In genomic region chr3:187255314-187255713, GRCh38 we compare ENCODE assay signal across 29 cellular contexts. TPM values are rescaled to one million over a fixed set of nuclear protein-coding genes. Genes with fewer than 3 reads are reported as not detected.
DNase-seq lines count a peak whose midpoint lies in the region; ATAC-seq, FAIRE-seq and TF ChIP-seq lines count a peak whose summit lies in the region.
"Had no signal": no experiment of that assay in that cellular context is flagged by ENCODE, and none has a peak within 500 bp of the region (broad histone marks: within the 10 kb centered on the region; RNA-seq: fewer than 3 reads in every experiment).

No MANE protein-coding gene starts in this region.

- dilution Hi-C loops in IMR-90 (cut with HindIII; ENCODE audit: low sequenced_read_pairs, unreplicated experiment): no loop called here

- ATAC-seq in IMR-90 (ENCODE audit: low read depth): no peak
- no peak for ATAC-seq in K562
- no peak for ATAC-seq in psoas muscle
- ATAC-seq: activated T-helper 17 cell treated with anti-CD3 and anti-CD28 coated beads, Interleukin-2, amount 50 U/mL, for 72 hours; esophagus mucosa; lower lobe of right lung; T-helper 17 cell had no signal

- H4K91ac ChIP-seq in IMR-90 (ENCODE audit: insufficient read depth, low read depth, low read length): no peak overlapping the region

- H2AFZ ChIP-seq in IMR-90 (replicated peaks; ENCODE audit: low read length, poor library complexity) (no peak overlapping the region), K562 (ENCODE audit: low read depth, low read length) (no peak overlapping the region)

- no peak for DNase-seq in IMR-90
- no peak for DNase-seq in K562 (ENCODE audit: extremely low read depth in 1 of 4, low spot score in 3 of 4)
- DNase-seq in kidney tubule cell (ENCODE audit: low spot score): peak; percentile 20
- DNase-seq in progenitor cell of endocrine pancreas (ENCODE audit: low spot score, unreplicated experiment): no peak
- DNase-seq in GM10266 (ENCODE audit: extremely low spot score): no peak
- no peak for DNase-seq in psoas muscle
- no peak for DNase-seq in NAMALWA (ENCODE audit: low spot score)
- no peak for DNase-seq in CD14-positive monocyte (ENCODE audit: low spot score)
- DNase-seq: activated CD4-positive, alpha-beta T cell treated with anti-CD3 and anti-CD28 coated beads, Interleukin-2, amount 10 ng/mL, durations not matched to agents 7 days and 5 days; DMS79 treated with DMSO at 0.1 percent for 48 hours; effector CD4-positive, alpha-beta T cell; HFFc6; lower lobe of right lung; naive B cell; NCI-H1694; NCI-H748 treated with DMSO at 0.1 percent for 48 hours; SHP77; stimulated activated naive CD4-positive, alpha-beta T cell treated with Interleukin-2 at 50 U/mL for 16 hours; T-helper 17 cell; transverse colon had no signal

- H3K4me3 ChIP-seq in IMR-90 (ENCODE audit: insufficient read depth, low read depth, low read length) (no peak overlapping the region), K562 (no peak overlapping the region), psoas muscle (no peak overlapping the region)
- H3K4me3 ChIP-seq: lower lobe of right lung, skin epidermis, transverse colon had no signal

- H3K79me1 ChIP-seq in IMR-90 (ENCODE audit: low read depth in 1 of 2, low read length in 2 of 2): no peaks in the 10 kb centered on the region

- H3K27me3 ChIP-seq in IMR-90 (ENCODE audit: control insufficient read depth, insufficient read depth, low read length): no peaks in the 10 kb centered on the region
- peaks cover 2 to 13% of the 10 kb centered on the region in 2 experiments; a peak in 2 of 5 replicates for H3K27me3 ChIP-seq in K562 (ENCODE audit: control insufficient read depth in 2 of 2, insufficient read depth in 2 of 2, low read length in 2 of 2)
- H3K27me3 ChIP-seq in psoas muscle (ENCODE audit: insufficient read depth in 3 of 3, low read length in 2 of 3): no peaks in the 10 kb centered on the region
- H3K27me3 ChIP-seq: transverse colon had no signal

- no peak overlapping the region for H4K8ac ChIP-seq in IMR-90 (ENCODE audit: low read depth in 2 of 2, low read length in 2 of 2)

- no peak overlapping the region for H2BK15ac ChIP-seq in IMR-90 (ENCODE audit: low read depth, low read length)

- H3K4me1 Mint-ChIP-seq in progenitor cell of endocrine pancreas (ENCODE audit: low read depth) (peaks cover 15% of the 10 kb centered on the region), CD14-positive monocyte (peaks cover 3% of the 10 kb centered on the region)
- H3K4me1 Mint-ChIP-seq: activated CD4-positive, alpha-beta T cell treated with anti-CD3 and anti-CD28 coated beads, Interleukin-2, amount 10 ng/mL, durations not matched to agents 7 days and 5 days; activated T-helper 17 cell treated with anti-CD3 and anti-CD28 coated beads, Interleukin-2, amount 50 U/mL, for 72 hours; naive B cell had no signal

- no peak overlapping the region for H3K27ac ChIP-seq in IMR-90 (ENCODE audit: insufficient read depth, low read length)
- H3K27ac ChIP-seq in K562 (ENCODE audit: extremely low read depth, low read depth, low read length): no peak overlapping the region
- H3K27ac ChIP-seq in psoas muscle: no peak overlapping the region
- H3K27ac ChIP-seq: lower lobe of right lung, transverse colon had no signal

- H3K9me1 ChIP-seq in IMR-90 (ENCODE audit: insufficient read depth, low read length): no peaks in the 10 kb centered on the region
- H3K9me1 ChIP-seq in K562 (ENCODE audit: control insufficient read depth, insufficient read depth, low read length): no peaks in the 10 kb centered on the region

- no peaks in the 10 kb centered on the region for H3K9me3 Mint-ChIP-seq in progenitor cell of endocrine pancreas (ENCODE audit: low read depth)
- H3K9me3 Mint-ChIP-seq in CD14-positive monocyte: peaks cover 0 to 3% (median 0%) of the 10 kb centered on the region in 7 donors
- H3K9me3 Mint-ChIP-seq: activated CD4-positive, alpha-beta T cell treated with anti-CD3 and anti-CD28 coated beads, Interleukin-2, amount 10 ng/mL, durations not matched to agents 7 days and 5 days; activated T-helper 17 cell treated with anti-CD3 and anti-CD28 coated beads, Interleukin-2, amount 50 U/mL, for 72 hours; HFFc6; naive B cell had no signal

- TF ChIP-seq POLR2A in IMR-90 (IDR thresholded peaks at IDR 0.05; ENCODE audit: low read depth, low read length) (no peak), K562 (conservative IDR thresholded peaks at IDR 0.05) (no peak)

- H3K27ac Mint-ChIP-seq in progenitor cell of endocrine pancreas: peak overlapping the region; percentile 88
- H3K27ac Mint-ChIP-seq in CD14-positive monocyte: peak overlapping the region in 1 of 7 donors; percentile 20
- H3K27ac Mint-ChIP-seq: activated CD4-positive, alpha-beta T cell treated with anti-CD3 and anti-CD28 coated beads, Interleukin-2, amount 10 ng/mL, durations not matched to agents 7 days and 5 days; activated T-helper 17 cell treated with anti-CD3 and anti-CD28 coated beads, Interleukin-2, amount 50 U/mL, for 72 hours; HFFc6; T-helper 17 cell had no signal

- no peak for TF ChIP-seq EP300 in K562 (IDR thresholded peaks at IDR 0.05; ENCODE audit: low read length)

- peaks cover 2% of the 10 kb centered on the region; the same call in 1 of the 2 replicates for H3K4me1 ChIP-seq in IMR-90 (ENCODE audit: control insufficient read depth, insufficient read depth, low read length)
- no peaks in the 10 kb centered on the region; a peak in 2 of 5 replicates for H3K4me1 ChIP-seq in K562 (replicated peaks in 1 of 2; ENCODE audit: control insufficient read depth in 2 of 2, insufficient read depth in 2 of 2, low read length in 2 of 2)
- no peaks in the 10 kb centered on the region for H3K4me1 ChIP-seq in psoas muscle
- H3K4me1 ChIP-seq: lower lobe of right lung, transverse colon had no signal

- TF ChIP-seq CTCF in IMR-90 (conservative IDR thresholded peaks at IDR 0.05; ENCODE audit: low read depth, low read length) (no peak), K562 (IDR thresholded peaks at IDR 0.05 in 2 of 3, conservative IDR thresholded peaks at IDR 0.05 in 1 of 3; ENCODE audit: insufficient read depth in 2 of 3, low read depth in 1 of 3, low read length in 3 of 3) (no peak), progenitor cell of endocrine pancreas (IDR thresholded peaks at IDR 0.05; ENCODE audit: unreplicated experiment) (no peak), GM10266 (IDR thresholded peaks at IDR 0.05; ENCODE audit: control insufficient read depth, insufficient read depth, low read depth, missing control alignments) (no peak), psoas muscle (IDR thresholded peaks at IDR 0.05) (no peak), CD14-positive monocyte (IDR thresholded peaks at IDR 0.05) (no peak)

- WGBS in IMR-90 (ENCODE audit: extremely low coverage in 2 of 2, insufficient read length in 1 of 2), 2 experiments: no CpG with 5 or more reads among the region's 1 CpG
- 0% methylated on average over 1 of the region's 1 CpG for WGBS in K562 (ENCODE audit: insufficient coverage, low coverage, missing lambda C conversion rate)
- WGBS in psoas muscle, 3 donors: 13 to 15% (median 14%) methylated on average over 1 of the region's 1 CpG

- H3K4me3 Mint-ChIP-seq in progenitor cell of endocrine pancreas (ENCODE audit: low read depth) (no peak overlapping the region), CD14-positive monocyte (no peak overlapping the region)
- H3K4me3 Mint-ChIP-seq: activated CD4-positive, alpha-beta T cell treated with anti-CD3 and anti-CD28 coated beads, Interleukin-2, amount 10 ng/mL, durations not matched to agents 7 days and 5 days; activated T-helper 17 cell treated with anti-CD3 and anti-CD28 coated beads, Interleukin-2, amount 50 U/mL, for 72 hours; HFFc6; naive B cell; T-helper 17 cell had no signal

- no peaks in the 10 kb centered on the region for H3K27me3 Mint-ChIP-seq in progenitor cell of endocrine pancreas
- peaks cover 0 to 3% (median 2%) of the 10 kb centered on the region in 3 donors for H3K27me3 Mint-ChIP-seq in CD14-positive monocyte (ENCODE audit: low read depth in 3 of 3)

- in situ Hi-C loops in IMR-90 (cut with MboI; ENCODE audit: low sequenced_read_pairs): no loop called here
- in situ Hi-C loops in K562 (cut with MboI): no loop called here

- intact Hi-C loops in IMR-90 (cut with micrococcal nuclease): no loop called here
- intact Hi-C loops in K562 (cut with micrococcal nuclease): no loop called here
- intact Hi-C loops in psoas muscle (cut with DNase I): no loop called here
- intact Hi-C loops in CD14-positive monocyte (cut with micrococcal nuclease): no loop called here

- no peaks in the 10 kb centered on the region for H3K9me3 ChIP-seq in IMR-90 (ENCODE audit: control insufficient read depth, insufficient read depth, low read length)
- H3K9me3 ChIP-seq in K562 (replicated peaks; ENCODE audit: control insufficient read depth, insufficient read depth, low read depth, low read length): no peaks in the 10 kb centered on the region
- H3K9me3 ChIP-seq in psoas muscle: no peaks in the 10 kb centered on the region
- H3K9me3 ChIP-seq: lower lobe of right lung, transverse colon had no signal

- no peak overlapping the region for H2BK5ac ChIP-seq in IMR-90 (ENCODE audit: low read depth, low read length, poor library complexity, severe bottlenecking)

- no peak overlapping the region for H3K4ac ChIP-seq in IMR-90 (ENCODE audit: low read depth, low read length)

- peak overlapping the region; percentile 25; the same call in 1 of the 2 replicates for H4K5ac ChIP-seq in IMR-90 (ENCODE audit: low read depth, low read length)

- TF ChIP-seq RAD21 in IMR-90 (IDR thresholded peaks at IDR 0.05; ENCODE audit: low read length): no peak
- no peak for TF ChIP-seq RAD21 in K562 (CRISPR knock-in tag; conservative IDR thresholded peaks at IDR 0.05 in 1 of 2, IDR thresholded peaks at IDR 0.05 in 1 of 2)

- H3K36me3 Mint-ChIP-seq in progenitor cell of endocrine pancreas (ENCODE audit: insufficient read depth) (no peaks in the 10 kb centered on the region), CD14-positive monocyte (no peaks in the 10 kb centered on the region)
- H3K36me3 Mint-ChIP-seq: naive B cell had no signal

- H4K20me1 ChIP-seq in IMR-90 (ENCODE audit: insufficient read depth, low read length) (no peaks in the 10 kb centered on the region), K562 (replicated peaks; ENCODE audit: control insufficient read depth, insufficient read depth, low read length) (0 out of 2 replicates have a peak, but pooled peaks cover 5% of the 10 kb centered on the region)

- no peak overlapping the region for H3K4me2 ChIP-seq in IMR-90 (ENCODE audit: low read depth, low read length)
- no peak overlapping the region for H3K4me2 ChIP-seq in K562 (ENCODE audit: insufficient read depth, low read length)

- no peak for FAIRE-seq in K562 (lab: Jason Lieb, UNC)
- FAIRE-seq: bronchial epithelial cell, GM12892, GM19239 had no signal

- no peak overlapping the region for H2BK120ac ChIP-seq in IMR-90 (ENCODE audit: low read depth, low read length)

- no peak overlapping the region for H3K56ac ChIP-seq in IMR-90 (ENCODE audit: extremely low read depth, insufficient read depth, low read length)

- H3K79me2 ChIP-seq in K562 (ENCODE audit: control insufficient read depth, insufficient read depth, low read length): no peaks in the 10 kb centered on the region

- POLR2A ChIA-PET in IMR-90 (lab: Charles Lee; ENCODE audit: unreplicated experiment): no interaction called here
- POLR2A ChIA-PET in K562 (lab: Yijun Ruan, JAX): interaction anchor here (0.6 kb wide), 1 partner anchor 116 kb away, joined by 4 read pairs; the partner anchor contains the start of gene RPL39L

- BruUV-seq in IMR-90 (replicated peaks; lab: Mats Ljungman, UMichigan): no TSS peak
- BruUV-seq in K562 (replicated peaks; lab: Mats Ljungman, UMichigan): no TSS peak

- CTCF ChIA-PET in IMR-90 (lab: Yijun Ruan, JAX) (interaction anchor here (0.5 kb wide), 1 partner anchor 181 kb away, joined by 3 read pairs; no protein-coding TSS in a partner anchor), K562 (lab: Yijun Ruan, JAX; ENCODE audit: low intra/inter-chr PET ratio) (no interaction called here)

- H3K14ac ChIP-seq in IMR-90 (replicated peaks; ENCODE audit: low read depth, low read length): no peak overlapping the region

- no peak overlapping the region for H2BK20ac ChIP-seq in IMR-90 (ENCODE audit: low read depth, low read length)

- H3K9ac ChIP-seq in IMR-90 (ENCODE audit: low read depth, low read length): no peak overlapping the region
- no peak overlapping the region for H3K9ac ChIP-seq in K562 (ENCODE audit: insufficient read depth in 1 of 2, low read depth in 2 of 2, low read length in 2 of 2)

- H3K23ac ChIP-seq in IMR-90 (ENCODE audit: low read depth, low read length): no peak overlapping the region

- peaks cover 22% of the 10 kb centered on the region for H3K36me3 ChIP-seq in IMR-90 (ENCODE audit: control insufficient read depth, insufficient read depth, low read length)
- H3K36me3 ChIP-seq in K562 (ENCODE audit: control insufficient read depth, insufficient read depth, low read length): no peaks in the 10 kb centered on the region
- H3K36me3 ChIP-seq in psoas muscle (ENCODE audit: insufficient read depth in 1 of 2, low read depth in 1 of 2): peaks cover 0 to 7% of the 10 kb centered on the region in 2 donors
- H3K36me3 ChIP-seq: lower lobe of right lung, transverse colon had no signal

- no peak overlapping the region for H2AK9ac ChIP-seq in IMR-90 (replicated peaks; ENCODE audit: low read depth, low read length, poor library complexity)

- H3K18ac ChIP-seq in IMR-90 (ENCODE audit: low read depth, low read length): no peak overlapping the region; the same call in 1 of the 2 replicates

- no peak overlapping the region for H2AK5ac ChIP-seq in IMR-90 (ENCODE audit: low read depth, low read length)

RNA-seq across cellular contexts. Expression of gene MASP1, which starts 36.2 kb away (rescaled TPM):
- 13.1 TPM in 2 replicates for total RNA-seq in IMR-90 (2012; rRNA removed)
- polyA plus RNA-seq in IMR-90 (2012; rRNA removed): 14.7 and 16.2 TPM in 2 replicates
- polyA plus RNA-seq in IMR-90 (2012; cell fraction: cytosol; rRNA removed): 23.1 and 36.2 TPM in 2 replicates
- 15.5 and 19.8 TPM in 2 replicates for polyA plus RNA-seq in IMR-90 (2012; cell fraction: nucleus; rRNA removed; ENCODE audit: low replicate concordance)
- total RNA-seq in K562 (2011; cell fraction: chromatin; rRNA removed; ENCODE audit: low replicate concordance): not detected in 2 replicates
- 0.33 TPM in 1 of 2 replicates, not detected in the other for total RNA-seq in K562 (2011; cell fraction: nucleolus; rRNA removed)
- total RNA-seq in K562 (2011; cell fraction: nucleoplasm; rRNA removed): not detected in 2 replicates
- total RNA-seq in K562 (2014; rRNA removed): 0.16 TPM in 1 of 2 replicates, not detected in the other
- total RNA-seq in K562 (2014; rRNA removed; fragmentation: Illumina TruSeq; extraction: Trizol): 0.16 and 0.22 TPM in 2 replicates
- total RNA-seq in K562 (2015; rRNA removed; fragmentation: Illumina TruSeq; extraction: Trizol): not detected in 2 replicates
- total RNA-seq in K562 (2021): 0.13 and 0.22 TPM in 2 replicates
- 0.22 and 0.24 TPM in 2 replicates for polyA plus RNA-seq in K562 (2011; rRNA removed)
- 0.19 and 0.24 TPM in 2 replicates for polyA plus RNA-seq in K562 (2011; cell fraction: cytosol; rRNA removed)
- polyA plus RNA-seq in K562 (2011; cell fraction: nucleus; rRNA removed): 0.14 TPM in 1 of 2 replicates, not detected in the other
- polyA plus RNA-seq in K562 (2012): 0.09 and 1.6 TPM in 2 replicates
- 0.03 and 0.24 TPM in 2 replicates for polyA plus RNA-seq in K562 (2014; fragmentation: Illumina TruSeq; extraction: Trizol)
- polyA plus RNA-seq in K562 (2014; fragmentation: Nextera tagmentation; extraction: Ambion mirVana): under 1 TPM; 0.18 to 0.24 TPM
- polyA plus RNA-seq in K562 (2014; rRNA removed): not detected in 2 replicates
- polyA minus RNA-seq in K562 (2011; rRNA and poly(A)+ RNA removed): 0.07 and 0.18 TPM in 2 replicates
- polyA minus RNA-seq in K562 (2011; cell fraction: cytosol; rRNA and poly(A)+ RNA removed): not detected in 2 replicates
- not detected in 2 replicates for polyA minus RNA-seq in K562 (2011; cell fraction: nucleus; rRNA and poly(A)+ RNA removed)
- 0.60 and 1.6 TPM in 2 replicates for total RNA-seq in progenitor cell of endocrine pancreas
- total RNA-seq in psoas muscle: 1 to 10 TPM in 3 of 4 donors, under 1 TPM in 1; 0.66 to 8.1 (median 3.1) TPM
- 1 to 10 TPM; 2.0 to 6.2 (median 4.2) TPM for polyA plus RNA-seq in psoas muscle
- polyA plus RNA-seq in CD14-positive monocyte: not detected
- total RNA-seq: activated CD4-positive, alpha-beta T cell treated with anti-CD3 and anti-CD28 coated beads, Interleukin-2, amount 10 ng/mL, durations not matched to agents 7 days and 5 days; activated T-helper 17 cell treated with anti-CD3 and anti-CD28 coated beads, Interleukin-2, amount 50 U/mL, for 72 hours; OCI-LY7; osteocyte had no signal

RNA-seq across cellular contexts. Expression of gene RTP1, which starts 58.0 kb away (rescaled TPM):
- total RNA-seq in IMR-90 (2012; rRNA removed) (not detected in 2 replicates), K562 (2014; rRNA removed) (not detected in 2 replicates), K562 (2014; rRNA removed; fragmentation: Illumina TruSeq; extraction: Trizol) (not detected in 2 replicates), K562 (2015; rRNA removed; fragmentation: Illumina TruSeq; extraction: Trizol) (not detected in 2 replicates), K562 (2021) (not detected in 2 replicates), progenitor cell of endocrine pancreas (not detected in 2 replicates), psoas muscle (not detected)
- polyA plus RNA-seq in IMR-90 (2012; rRNA removed) (not detected in 2 replicates), K562 (2011; rRNA removed) (not detected in 2 replicates), K562 (2014; fragmentation: Illumina TruSeq; extraction: Trizol) (not detected in 2 replicates), K562 (2014; fragmentation: Nextera tagmentation; extraction: Ambion mirVana) (not detected), K562 (2014; rRNA removed) (not detected in 2 replicates), psoas muscle (not detected), CD14-positive monocyte (not detected)
- polyA plus RNA-seq in IMR-90 (2012; cell fraction: cytosol; rRNA removed): not detected in 2 replicates
- polyA plus RNA-seq in IMR-90 (2012; cell fraction: nucleus; rRNA removed; ENCODE audit: low replicate concordance): not detected in 2 replicates
- not detected in 2 replicates for total RNA-seq in K562 (2011; cell fraction: chromatin; rRNA removed; ENCODE audit: low replicate concordance)
- total RNA-seq in K562 (2011; cell fraction: nucleolus; rRNA removed): not detected in 2 replicates
- total RNA-seq in K562 (2011; cell fraction: nucleoplasm; rRNA removed): not detected in 2 replicates
- polyA plus RNA-seq in K562 (2011; cell fraction: cytosol; rRNA removed): not detected in 2 replicates
- polyA plus RNA-seq in K562 (2011; cell fraction: nucleus; rRNA removed): not detected in 2 replicates
- polyA plus RNA-seq in K562 (2012): not detected in 2 replicates
- not detected in 2 replicates for polyA minus RNA-seq in K562 (2011; rRNA and poly(A)+ RNA removed)
- not detected in 2 replicates for polyA minus RNA-seq in K562 (2011; cell fraction: cytosol; rRNA and poly(A)+ RNA removed)
- polyA minus RNA-seq in K562 (2011; cell fraction: nucleus; rRNA and poly(A)+ RNA removed): not detected in 2 replicates
- total RNA-seq: activated CD4-positive, alpha-beta T cell treated with anti-CD3 and anti-CD28 coated beads, Interleukin-2, amount 10 ng/mL, durations not matched to agents 7 days and 5 days; activated T-helper 17 cell treated with anti-CD3 and anti-CD28 coated beads, Interleukin-2, amount 50 U/mL, for 72 hours; bronchial epithelial cell; esophagus mucosa; HFFc6; lower lobe of right lung; OCI-LY7; osteocyte; T-helper 17 cell; transverse colon had no signal
- polyA plus RNA-seq: adipose tissue had no signal
